In genomic region chr5:154388842-154389241, GRCh38 we compare ENCODE assay signal across 28 cellular contexts.
"Had no signal": no experiment of that assay in that cellular context is flagged by ENCODE, and none has a peak within 500 bp of the region (broad histone marks: within the 10 kb centered on the region; RNA-seq: fewer than 3 reads in every experiment).

No MANE protein-coding gene starts in this region.

- H3K27me3 Mint-ChIP-seq: dendritic cell treated with granulocyte-macrophage colony-stimulating factor and Interleukin-4, amounts not matched to agents 40 ng/mL and 50 ng/mL, for 4 days; progenitor cell of endocrine pancreas; stimulated activated naive CD8-positive, alpha-beta T cell treated with anti-CD3 and anti-CD28 coated beads, Interleukin-15, amount 100 ng/mL, for 72 hours had no signal

- H3K36me3 ChIP-seq: colonic mucosa, transverse colon, uterus had no signal

- H3K4me3 Mint-ChIP-seq: dendritic cell treated with granulocyte-macrophage colony-stimulating factor and Interleukin-4, amounts not matched to agents 40 ng/mL and 50 ng/mL, for 4 days; endodermal cell; natural killer cell; stimulated activated naive CD8-positive, alpha-beta T cell treated with anti-CD3 and anti-CD28 coated beads, Interleukin-15, amount 100 ng/mL, for 72 hours had no signal

- H3K27me3 ChIP-seq: colonic mucosa, esophagus muscularis mucosa, foreskin keratinocyte, gastroesophageal sphincter, heart left ventricle, hepatocyte, suprapubic skin, transverse colon, upper lobe of right lung, uterus had no signal

- H3K27ac Mint-ChIP-seq: dendritic cell treated with granulocyte-macrophage colony-stimulating factor and Interleukin-4, amounts not matched to agents 40 ng/mL and 50 ng/mL, for 4 days; natural killer cell; stimulated activated naive CD8-positive, alpha-beta T cell treated with anti-CD3 and anti-CD28 coated beads, Interleukin-15, amount 100 ng/mL, for 72 hours had no signal

- H3K27ac ChIP-seq: colonic mucosa, epithelial cell of prostate, esophagus muscularis mucosa, foreskin keratinocyte, gastroesophageal sphincter, heart left ventricle, hepatocyte, lower lobe of right lung, parathyroid adenoma, suprapubic skin, transverse colon, upper lobe of right lung, uterus had no signal

- H3K9me3 Mint-ChIP-seq: natural killer cell; stimulated activated naive CD8-positive, alpha-beta T cell treated with anti-CD3 and anti-CD28 coated beads, Interleukin-15, amount 100 ng/mL, for 72 hours had no signal

- ATAC-seq: foreskin keratinocyte; gastroesophageal sphincter; heart left ventricle; left ventricle myocardium superior; lower lobe of right lung; natural killer cell; sciatic nerve; stimulated activated naive CD8-positive, alpha-beta T cell treated with anti-CD3 and anti-CD28 coated beads, Interleukin-15, amount 100 ng/mL, for 72 hours; upper lobe of right lung had no signal

- H3K36me3 Mint-ChIP-seq: natural killer cell had no signal

- H3K4me1 ChIP-seq: foreskin keratinocyte, lower lobe of right lung, suprapubic skin, upper lobe of right lung, uterus had no signal

- H3K4me2 ChIP-seq: hepatocyte, smooth muscle cell had no signal

- H3K9me3 ChIP-seq: colonic mucosa, esophagus muscularis mucosa, gastroesophageal sphincter, heart left ventricle, lower lobe of right lung, suprapubic skin, transverse colon, upper lobe of right lung, uterus had no signal

- H3K4me3 ChIP-seq: colonic mucosa, esophagus muscularis mucosa, gastroesophageal sphincter, heart left ventricle, hepatocyte, lower lobe of right lung, smooth muscle cell, suprapubic skin, transverse colon, upper lobe of right lung, uterus had no signal

- H3K79me2 ChIP-seq: hepatocyte, parathyroid adenoma had no signal

- H2AFZ ChIP-seq: hepatocyte, parathyroid adenoma had no signal

- DNase-seq: colonic mucosa; effector CD8-positive, alpha-beta T cell; endodermal cell; foreskin keratinocyte; heart left ventricle; left ventricle myocardium superior; lower lobe of right lung; natural killer cell; occipital lobe; stimulated activated CD4-positive, alpha-beta T cell treated with anti-CD3 and anti-CD28 coated beads, Interleukin-12 subunit alpha, Interleukin-12 subunit beta, amount 100 ng/mL, for 4 hours; stimulated activated CD4-positive, alpha-beta T cell treated with anti-CD3 and anti-CD28 coated beads, Interleukin-1b, Interleukin-23, amount 100 ng/mL, for 48 hours; stimulated activated CD4-positive, alpha-beta T cell treated with anti-CD3 and anti-CD28 coated beads, Interleukin-4, amount 100 ng/mL, for 1 hour; stimulated activated CD8-positive, alpha-beta memory T cell treated with anti-CD3 and anti-CD28 coated beads, Interleukin-4, amount 100 ng/mL, for 48 hours; stimulated activated naive CD4-positive, alpha-beta T cell; stimulated activated naive CD8-positive, alpha-beta T cell treated with anti-CD3 and anti-CD28 coated beads, Interleukin-15, amount 100 ng/mL, for 72 hours; transverse colon; upper lobe of right lung; uterus had no signal
